In genomic region chr21:44300262-44300959, GRCh38 we compare ENCODE assay signal across 8 cellular contexts. TPM values are rescaled to one million over a fixed set of nuclear protein-coding genes. Genes with fewer than 3 reads are reported as not detected.
DNase-seq lines count a peak whose midpoint lies in the region; ATAC-seq and TF ChIP-seq lines count a peak whose summit lies in the region.

No MANE protein-coding gene starts in this region.

- H3K9ac ChIP-seq in KMS-11 (peak overlapping the region; percentile 72), skeletal muscle tissue (ENCODE audit: low read depth in 1 of 3, low read length in 3 of 3) (peak overlapping the region; percentile 53 to 77 (median 61))

- CTCF ChIA-PET in MCF 10A (lab: Yijun Ruan, JAX), result interaction anchor here (0.6 kb wide), 1 partner anchor 36 kb away, joined by 3 read pairs; no protein-coding TSS in a partner anchor

- H3K36me3 ChIP-seq in KMS-11 (ENCODE audit: insufficient read depth), result no peaks in the 10 kb centered on the region
- H3K36me3 ChIP-seq in skeletal muscle tissue (ENCODE audit: control insufficient read depth in 3 of 3, insufficient read depth in 3 of 3, low read length in 3 of 3), result no peaks in the 10 kb centered on the region

- H4K20me1 ChIP-seq in KMS-11 (ENCODE audit: insufficient read depth), result no peaks in the 10 kb centered on the region

- peaks cover 3% of the 10 kb centered on the region for H3K4me1 Mint-ChIP-seq in MCF 10A (ENCODE audit: insufficient read depth, unreplicated experiment)

- peak overlapping the region; percentile 72 for H3K4me3 Mint-ChIP-seq in MCF 10A (ENCODE audit: unreplicated experiment)

- no peaks in the 10 kb centered on the region for H3K27me3 Mint-ChIP-seq in MCF 10A (ENCODE audit: insufficient read depth, unreplicated experiment)

- in situ Hi-C loops in Caki2 (cut with HindIII; ENCODE audit: low pct_unique_long_range_greater_than_20kb, low sequenced_read_pairs), result no loop called here

- TF ChIP-seq CTCF in KMS-11 (conservative IDR thresholded peaks at IDR 0.05; ENCODE audit: low read depth, low read length) (no peak), MCF 10A (IDR thresholded peaks at IDR 0.05; ENCODE audit: unreplicated experiment) (no peak)

- H3K27ac ChIP-seq in KMS-11, result peak overlapping the region; percentile 61
- no peak overlapping the region for H3K27ac ChIP-seq in skeletal muscle tissue (ENCODE audit: low read depth, low read length)

- no peaks in the 10 kb centered on the region for H3K27me3 ChIP-seq in KMS-11 (ENCODE audit: insufficient read depth, low read depth)
- H3K27me3 ChIP-seq in skeletal muscle tissue (ENCODE audit: control insufficient read depth in 3 of 3, insufficient read depth in 3 of 3, low read length in 3 of 3), result peaks cover 0 to 9% (median 3%) of the 10 kb centered on the region in 3 donors

- intact Hi-C loops in MCF 10A (cut with micrococcal nuclease), result no loop called here

- no peak overlapping the region for H3K4me3 ChIP-seq in KMS-11 (IDR thresholded peaks at IDR 0.05; ENCODE audit: insufficient read depth, low read depth, low read length)
- peak overlapping the region; percentile 68 for H3K4me3 ChIP-seq in iPS-18c (ENCODE audit: insufficient read depth, low read depth, low read length)
- peak overlapping the region; percentile 54 to 73 (median 71) for H3K4me3 ChIP-seq in skeletal muscle tissue (ENCODE audit: low read length in 3 of 3)

- peak; percentile 82 for DNase-seq in Caki2 (ENCODE audit: low read depth)
- peak; percentile 70 for DNase-seq in UCSD-AML1 (lab: John Stamatoyannopoulos, UW; ENCODE audit: unreplicated experiment)
- DNase-seq in MCF 10A (ENCODE audit: unreplicated experiment), result peak; percentile 57

- H3K9me3 ChIP-seq in iPS-18c (ENCODE audit: control insufficient read depth, insufficient read depth, low read length) (no peaks in the 10 kb centered on the region), skeletal muscle tissue (ENCODE audit: control insufficient read depth in 3 of 3, low read length in 3 of 3) (no peaks in the 10 kb centered on the region)

- peaks cover 6% of the 10 kb centered on the region for H3K36me3 Mint-ChIP-seq in MCF 10A (ENCODE audit: insufficient read depth, unreplicated experiment)

- no peaks in the 10 kb centered on the region for H3K9me3 Mint-ChIP-seq in MCF 10A (ENCODE audit: unreplicated experiment)

- no peak overlapping the region for H2AFZ ChIP-seq in KMS-11 (ENCODE audit: low read depth)

- ATAC-seq in GM21515 (IDR thresholded peaks at IDR 0.05; ENCODE audit: unreplicated experiment) (peak; percentile 28), GM18873 (IDR thresholded peaks at IDR 0.05; ENCODE audit: low FRiP score, unreplicated experiment) (no peak)

- H3K4me1 ChIP-seq in KMS-11 (ENCODE audit: low read depth, poor library complexity, severe bottlenecking), result peaks cover 51% of the 10 kb centered on the region
- H3K4me1 ChIP-seq in skeletal muscle tissue (ENCODE audit: control insufficient read depth in 3 of 3, insufficient read depth in 3 of 3, low read length in 3 of 3), result peaks cover 33 to 44% (median 44%) of the 10 kb centered on the region in 3 donors

- H3K79me2 ChIP-seq in KMS-11 (ENCODE audit: insufficient read depth, low read depth), result peaks cover 39% of the 10 kb centered on the region

- peak overlapping the region; percentile 95 for H3K4me2 ChIP-seq in KMS-11

- POLR2A ChIA-PET in MCF 10A (lab: Yijun Ruan, JAX), result interaction anchor here (0.9 to 2.4 kb wide), 3 partner anchors 23 to 38 kb away, joined by 3 to 10 read pairs (median 4); partner anchors contain the start of gene CFAP410

- no TSS peak for BruUV-seq in MCF 10A (replicated peaks; lab: Mats Ljungman, UMichigan)

- H3K27ac Mint-ChIP-seq in MCF 10A (ENCODE audit: low read depth, unreplicated experiment), result peak overlapping the region; percentile 54

RNA-seq across cellular contexts. Expression of gene PFKL, which starts 0.6 kb away (rescaled TPM):
- total RNA-seq in Caki2 (2014; rRNA removed; shearing (Covaris generic); ENCODE audit: low replicate concordance), result 340 and 360 TPM in 2 replicates
- total RNA-seq in MCF 10A (2022) (68.0 and 90.2 TPM in 2 replicates), skeletal muscle tissue (72.0 TPM)

RNA-seq across cellular contexts. Expression of gene AIRE, which starts 14.7 kb away (rescaled TPM):
- not detected in 2 replicates for total RNA-seq in Caki2 (2014; rRNA removed; shearing (Covaris generic); ENCODE audit: low replicate concordance)
- total RNA-seq in MCF 10A (2022), result not detected in 2 replicates
- not detected for total RNA-seq in skeletal muscle tissue

RNA-seq across cellular contexts. Expression of gene DNMT3L, which starts 38.7 kb away (rescaled TPM):
- not detected in 2 replicates for total RNA-seq in Caki2 (2014; rRNA removed; shearing (Covaris generic); ENCODE audit: low replicate concordance)
- total RNA-seq in MCF 10A (2022) (not detected in 2 replicates), skeletal muscle tissue (not detected)

RNA-seq across cellular contexts. Expression of gene CFAP410, which starts 38.8 kb away (rescaled TPM):
- 14.5 and 25.6 TPM in 2 replicates for total RNA-seq in Caki2 (2014; rRNA removed; shearing (Covaris generic); ENCODE audit: low replicate concordance)
- 10.1 and 13.3 TPM in 2 replicates for total RNA-seq in MCF 10A (2022)
- total RNA-seq in skeletal muscle tissue, result 11.0 TPM

RNA-seq across cellular contexts. Expression of gene TRPM2, which starts 53.0 kb away (rescaled TPM):
- total RNA-seq in Caki2 (2014; rRNA removed; shearing (Covaris generic); ENCODE audit: low replicate concordance), result not detected in 2 replicates
- total RNA-seq in MCF 10A (2022), result 10.0 and 11.0 TPM in 2 replicates
- total RNA-seq in skeletal muscle tissue, result 1.6 TPM
